ENCODE assay signal across 19 cellular contexts in genomic region chr1:67174716-67175284, GRCh38. TPM values are rescaled to one million over a fixed set of nuclear protein-coding genes. Genes with fewer than 3 reads are reported as not detected.
DNase-seq lines count a peak whose midpoint lies in the region; ATAC-seq and TF ChIP-seq lines count a peak whose summit lies in the region.
"Had no signal": no experiment of that assay in that cellular context is flagged by ENCODE, and none has a peak within 500 bp of the region (broad histone marks: within the 10 kb centered on the region; RNA-seq: fewer than 3 reads in every experiment).

No MANE protein-coding gene starts in this region.

- no peak overlapping the region for H2AFZ ChIP-seq in neural progenitor cell (replicated peaks)

- no peaks in the 10 kb centered on the region for H4K20me1 ChIP-seq in neural progenitor cell (ENCODE audit: low read depth)

- H3K4me1 ChIP-seq in neural progenitor cell: peaks cover 10% of the 10 kb centered on the region

- H3K27ac ChIP-seq in neural progenitor cell: no peak overlapping the region
- H3K27ac ChIP-seq: ovary, thoracic aorta had no signal

- peak overlapping the region; percentile 52 for H3K4me3 Mint-ChIP-seq in activated T-cell treated with anti-CD3 and anti-CD28 coated beads, Interleukin-2, amount 50 U/mL, for 24 hours
- no peak overlapping the region for H3K4me3 Mint-ChIP-seq in neural progenitor cell

- no peak overlapping the region for H3K4me2 ChIP-seq in neural progenitor cell
- H3K4me2 ChIP-seq: smooth muscle cell had no signal

- H3K27ac Mint-ChIP-seq in activated T-cell treated with anti-CD3 and anti-CD28 coated beads, Interleukin-2, amount 50 U/mL, for 24 hours: peak overlapping the region; percentile 99
- peak overlapping the region; percentile 15 for H3K27ac Mint-ChIP-seq in neural progenitor cell

- no peaks in the 10 kb centered on the region for H3K36me3 ChIP-seq in neural progenitor cell
- H3K36me3 ChIP-seq: MG63, ovary, thoracic aorta had no signal

- H3F3A ChIP-seq in neural progenitor cell (ENCODE audit: low read depth): no peaks in the 10 kb centered on the region

- DNase-seq in activated T-cell treated with anti-CD3 and anti-CD28 coated beads, Interleukin-2, amount 50 U/mL, for 24 hours: no peak
- DNase-seq in activated T-cell treated with anti-CD3 and anti-CD28 coated beads for 4 hours: no peak
- DNase-seq in neural progenitor cell (ENCODE audit: low spot score): no peak
- no peak for DNase-seq in NCI-H748 treated with DMSO at 0.1 percent for 48 hours (lab: John Stamatoyannopoulos, UW)
- no peak for DNase-seq in NCI-H1092 treated with DMSO at 0.1 percent for 48 hours (lab: John Stamatoyannopoulos, UW)
- no peak for DNase-seq in NCI-H1105 treated with DMSO at 0.1 percent for 48 hours (lab: John Stamatoyannopoulos, UW)
- DNase-seq: ACHN; CD8-positive, alpha-beta memory T cell; MG63; midbrain; NCI-H2081; ovary had no signal

- no peaks in the 10 kb centered on the region for H3K27me3 Mint-ChIP-seq in activated T-cell treated with anti-CD3 and anti-CD28 coated beads, Interleukin-2, amount 50 U/mL, for 24 hours
- peaks cover 2% of the 10 kb centered on the region for H3K27me3 Mint-ChIP-seq in neural progenitor cell (ENCODE audit: insufficient read depth, low read depth)

- ATAC-seq in GM21619 (IDR thresholded peaks at IDR 0.05; ENCODE audit: unreplicated experiment) (peak; percentile 71), HG03280 (IDR thresholded peaks at IDR 0.05; ENCODE audit: unreplicated experiment) (peak; percentile 51)

- TF ChIP-seq CTCF in neural progenitor cell (IDR thresholded peaks at IDR 0.05): no peak

- no peak overlapping the region for H3K9ac ChIP-seq in neural progenitor cell

- peaks cover 19% of the 10 kb centered on the region for H3K36me3 Mint-ChIP-seq in activated T-cell treated with anti-CD3 and anti-CD28 coated beads, Interleukin-2, amount 50 U/mL, for 24 hours (ENCODE audit: low read depth)
- no peaks in the 10 kb centered on the region for H3K36me3 Mint-ChIP-seq in neural progenitor cell

- H3K9me3 ChIP-seq in neural progenitor cell (ENCODE audit: low read depth): no peaks in the 10 kb centered on the region
- H3K9me3 ChIP-seq: MG63, ovary, thoracic aorta had no signal

- peaks cover 10% of the 10 kb centered on the region for H3K9me3 Mint-ChIP-seq in activated T-cell treated with anti-CD3 and anti-CD28 coated beads, Interleukin-2, amount 50 U/mL, for 24 hours
- H3K9me3 Mint-ChIP-seq in neural progenitor cell: peaks cover 3% of the 10 kb centered on the region

- no peak overlapping the region for H3K4me3 ChIP-seq in neural progenitor cell
- H3K4me3 ChIP-seq: MG63, ovary, smooth muscle cell, thoracic aorta had no signal

- H3K79me2 ChIP-seq in neural progenitor cell (ENCODE audit: low read depth): no peaks in the 10 kb centered on the region

- peaks cover 75% of the 10 kb centered on the region for H3K4me1 Mint-ChIP-seq in activated T-cell treated with anti-CD3 and anti-CD28 coated beads, Interleukin-2, amount 50 U/mL, for 24 hours (ENCODE audit: low read depth)
- H3K4me1 Mint-ChIP-seq in neural progenitor cell: no peaks in the 10 kb centered on the region

- H3K27me3 ChIP-seq in neural progenitor cell: no peaks in the 10 kb centered on the region
- H3K27me3 ChIP-seq: MG63, ovary had no signal

RNA-seq across cellular contexts. Expression of gene IL23R, which starts 8.5 kb away (rescaled TPM):
- not detected in 2 replicates for total RNA-seq in neural progenitor cell (ENCODE audit: low replicate concordance)
- total RNA-seq: glomerular endothelial cell, ovary, smooth muscle cell, thoracic aorta had no signal

RNA-seq across cellular contexts. Expression of gene C1orf141, which starts 40.0 kb away (rescaled TPM):
- not detected in 2 replicates for total RNA-seq in neural progenitor cell (ENCODE audit: low replicate concordance)
- total RNA-seq: CD8-positive, alpha-beta memory T cell; glomerular endothelial cell; HT1080; smooth muscle cell; T-helper 1 cell treated with Interleukin-12 subunit alpha and Interleukin-12 subunit beta and Interleukin-4 antibody, amounts not matched to agents 30 ng/mL and 1 ng/mL, for 36 hours; thoracic aorta had no signal
